1 cellular context compared by ENCODE assay signal in the genomic region with DNA sequence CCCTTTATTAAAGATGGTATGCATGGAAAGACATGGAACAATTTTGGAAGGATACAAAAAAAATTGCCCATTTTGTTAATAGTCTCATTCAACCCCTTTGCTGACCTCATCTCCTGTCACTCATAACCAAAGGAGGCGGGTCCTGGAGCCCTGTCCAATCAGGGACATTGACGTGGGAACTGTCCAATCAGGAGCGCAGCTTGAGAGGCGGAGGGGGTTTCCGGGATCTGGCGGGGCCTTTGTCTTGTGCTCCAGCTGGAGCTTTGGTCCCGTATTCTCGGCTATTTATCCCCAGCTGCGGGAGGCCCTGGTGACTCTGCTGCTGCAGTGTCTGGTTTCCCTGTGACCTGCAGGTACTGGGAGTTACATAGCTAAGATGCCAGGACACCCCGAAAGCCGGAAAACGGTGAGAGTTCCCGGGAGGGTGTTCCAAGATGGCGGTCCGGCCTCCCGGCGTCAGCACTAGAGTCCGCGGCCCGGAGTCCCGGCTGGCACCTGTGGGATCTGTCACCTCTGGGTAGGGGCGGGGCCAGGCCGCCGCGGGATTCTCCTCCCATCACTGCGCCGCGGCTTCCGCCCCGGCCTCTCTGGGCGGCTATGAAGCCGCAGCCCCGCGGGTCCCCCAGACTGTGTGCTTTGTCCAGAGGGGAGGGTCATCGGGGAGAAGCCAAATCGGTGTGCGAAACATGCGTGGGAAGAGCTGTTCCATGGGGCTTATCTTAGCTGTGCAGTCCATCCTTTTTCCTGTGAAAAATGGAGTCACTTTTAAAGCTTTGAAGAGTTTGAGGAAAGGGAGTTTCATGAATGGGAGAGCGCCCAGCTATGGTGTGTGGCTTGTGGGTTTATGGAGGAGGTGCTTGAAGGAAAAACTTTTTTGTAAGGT.
TF ChIP-seq lines count a peak whose summit lies in the region.

Gene ZNF678, plus strand, starts transcription at position 238 of the 883 bp plus-strand sequence. CDS start 87,436 bp downstream, outside the sequence.

TF ChIP-seq in K562, 482 proteins besides CTCF, POLR2A, EP300 and RAD21 (continued from another document and continues in another):
- TF ChIP-seq, protein P1, sequence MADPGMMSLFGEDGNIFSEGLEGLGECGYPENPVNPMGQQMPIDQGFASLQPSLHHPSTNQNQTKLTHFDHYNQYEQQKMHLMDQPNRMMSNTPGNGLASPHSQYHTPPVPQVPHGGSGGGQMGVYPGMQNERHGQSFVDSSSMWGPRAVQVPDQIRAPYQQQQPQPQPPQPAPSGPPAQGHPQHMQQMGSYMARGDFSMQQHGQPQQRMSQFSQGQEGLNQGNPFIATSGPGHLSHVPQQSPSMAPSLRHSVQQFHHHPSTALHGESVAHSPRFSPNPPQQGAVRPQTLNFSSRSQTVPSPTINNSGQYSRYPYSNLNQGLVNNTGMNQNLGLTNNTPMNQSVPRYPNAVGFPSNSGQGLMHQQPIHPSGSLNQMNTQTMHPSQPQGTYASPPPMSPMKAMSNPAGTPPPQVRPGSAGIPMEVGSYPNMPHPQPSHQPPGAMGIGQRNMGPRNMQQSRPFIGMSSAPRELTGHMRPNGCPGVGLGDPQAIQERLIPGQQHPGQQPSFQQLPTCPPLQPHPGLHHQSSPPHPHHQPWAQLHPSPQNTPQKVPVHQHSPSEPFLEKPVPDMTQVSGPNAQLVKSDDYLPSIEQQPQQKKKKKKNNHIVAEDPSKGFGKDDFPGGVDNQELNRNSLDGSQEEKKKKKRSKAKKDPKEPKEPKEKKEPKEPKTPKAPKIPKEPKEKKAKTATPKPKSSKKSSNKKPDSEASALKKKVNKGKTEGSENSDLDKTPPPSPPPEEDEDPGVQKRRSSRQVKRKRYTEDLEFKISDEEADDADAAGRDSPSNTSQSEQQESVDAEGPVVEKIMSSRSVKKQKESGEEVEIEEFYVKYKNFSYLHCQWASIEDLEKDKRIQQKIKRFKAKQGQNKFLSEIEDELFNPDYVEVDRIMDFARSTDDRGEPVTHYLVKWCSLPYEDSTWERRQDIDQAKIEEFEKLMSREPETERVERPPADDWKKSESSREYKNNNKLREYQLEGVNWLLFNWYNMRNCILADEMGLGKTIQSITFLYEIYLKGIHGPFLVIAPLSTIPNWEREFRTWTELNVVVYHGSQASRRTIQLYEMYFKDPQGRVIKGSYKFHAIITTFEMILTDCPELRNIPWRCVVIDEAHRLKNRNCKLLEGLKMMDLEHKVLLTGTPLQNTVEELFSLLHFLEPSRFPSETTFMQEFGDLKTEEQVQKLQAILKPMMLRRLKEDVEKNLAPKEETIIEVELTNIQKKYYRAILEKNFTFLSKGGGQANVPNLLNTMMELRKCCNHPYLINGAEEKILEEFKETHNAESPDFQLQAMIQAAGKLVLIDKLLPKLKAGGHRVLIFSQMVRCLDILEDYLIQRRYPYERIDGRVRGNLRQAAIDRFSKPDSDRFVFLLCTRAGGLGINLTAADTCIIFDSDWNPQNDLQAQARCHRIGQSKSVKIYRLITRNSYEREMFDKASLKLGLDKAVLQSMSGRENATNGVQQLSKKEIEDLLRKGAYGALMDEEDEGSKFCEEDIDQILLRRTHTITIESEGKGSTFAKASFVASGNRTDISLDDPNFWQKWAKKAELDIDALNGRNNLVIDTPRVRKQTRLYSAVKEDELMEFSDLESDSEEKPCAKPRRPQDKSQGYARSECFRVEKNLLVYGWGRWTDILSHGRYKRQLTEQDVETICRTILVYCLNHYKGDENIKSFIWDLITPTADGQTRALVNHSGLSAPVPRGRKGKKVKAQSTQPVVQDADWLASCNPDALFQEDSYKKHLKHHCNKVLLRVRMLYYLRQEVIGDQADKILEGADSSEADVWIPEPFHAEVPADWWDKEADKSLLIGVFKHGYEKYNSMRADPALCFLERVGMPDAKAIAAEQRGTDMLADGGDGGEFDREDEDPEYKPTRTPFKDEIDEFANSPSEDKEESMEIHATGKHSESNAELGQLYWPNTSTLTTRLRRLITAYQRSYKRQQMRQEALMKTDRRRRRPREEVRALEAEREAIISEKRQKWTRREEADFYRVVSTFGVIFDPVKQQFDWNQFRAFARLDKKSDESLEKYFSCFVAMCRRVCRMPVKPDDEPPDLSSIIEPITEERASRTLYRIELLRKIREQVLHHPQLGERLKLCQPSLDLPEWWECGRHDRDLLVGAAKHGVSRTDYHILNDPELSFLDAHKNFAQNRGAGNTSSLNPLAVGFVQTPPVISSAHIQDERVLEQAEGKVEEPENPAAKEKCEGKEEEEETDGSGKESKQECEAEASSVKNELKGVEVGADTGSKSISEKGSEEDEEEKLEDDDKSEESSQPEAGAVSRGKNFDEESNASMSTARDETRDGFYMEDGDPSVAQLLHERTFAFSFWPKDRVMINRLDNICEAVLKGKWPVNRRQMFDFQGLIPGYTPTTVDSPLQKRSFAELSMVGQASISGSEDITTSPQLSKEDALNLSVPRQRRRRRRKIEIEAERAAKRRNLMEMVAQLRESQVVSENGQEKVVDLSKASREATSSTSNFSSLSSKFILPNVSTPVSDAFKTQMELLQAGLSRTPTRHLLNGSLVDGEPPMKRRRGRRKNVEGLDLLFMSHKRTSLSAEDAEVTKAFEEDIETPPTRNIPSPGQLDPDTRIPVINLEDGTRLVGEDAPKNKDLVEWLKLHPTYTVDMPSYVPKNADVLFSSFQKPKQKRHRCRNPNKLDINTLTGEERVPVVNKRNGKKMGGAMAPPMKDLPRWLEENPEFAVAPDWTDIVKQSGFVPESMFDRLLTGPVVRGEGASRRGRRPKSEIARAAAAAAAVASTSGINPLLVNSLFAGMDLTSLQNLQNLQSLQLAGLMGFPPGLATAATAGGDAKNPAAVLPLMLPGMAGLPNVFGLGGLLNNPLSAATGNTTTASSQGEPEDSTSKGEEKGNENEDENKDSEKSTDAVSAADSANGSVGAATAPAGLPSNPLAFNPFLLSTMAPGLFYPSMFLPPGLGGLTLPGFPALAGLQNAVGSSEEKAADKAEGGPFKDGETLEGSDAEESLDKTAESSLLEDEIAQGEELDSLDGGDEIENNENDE (IDR thresholded peaks at IDR 0.05; ENCODE audit: low read depth, low read length), result no peak
- no peak for TF ChIP-seq ZNF354B (CRISPR knock-in tag; IDR thresholded peaks at IDR 0.05)
- peak; percentile 68; the same call in 1 of the 2 replicates for TF ChIP-seq GATA2 (CRISPR knock-in tag; IDR thresholded peaks at IDR 0.05)
- no peak for TF ChIP-seq GTF2F1 (IDR thresholded peaks at IDR 0.05; ENCODE audit: low read depth, low read length)
- no peak for TF ChIP-seq MCM3 (IDR thresholded peaks at IDR 0.05)
- TF ChIP-seq PML (IDR thresholded peaks at IDR 0.05; ENCODE audit: low read length), result peak; percentile 54
- no peak for TF ChIP-seq THAP7 (CRISPR knock-in tag; IDR thresholded peaks at IDR 0.05)
- TF ChIP-seq MXD1 (CRISPR knock-in tag; IDR thresholded peaks at IDR 0.05; ENCODE audit: borderline replicate concordance, poor library complexity, severe bottlenecking), result no peak
- TF ChIP-seq, protein P2, sequence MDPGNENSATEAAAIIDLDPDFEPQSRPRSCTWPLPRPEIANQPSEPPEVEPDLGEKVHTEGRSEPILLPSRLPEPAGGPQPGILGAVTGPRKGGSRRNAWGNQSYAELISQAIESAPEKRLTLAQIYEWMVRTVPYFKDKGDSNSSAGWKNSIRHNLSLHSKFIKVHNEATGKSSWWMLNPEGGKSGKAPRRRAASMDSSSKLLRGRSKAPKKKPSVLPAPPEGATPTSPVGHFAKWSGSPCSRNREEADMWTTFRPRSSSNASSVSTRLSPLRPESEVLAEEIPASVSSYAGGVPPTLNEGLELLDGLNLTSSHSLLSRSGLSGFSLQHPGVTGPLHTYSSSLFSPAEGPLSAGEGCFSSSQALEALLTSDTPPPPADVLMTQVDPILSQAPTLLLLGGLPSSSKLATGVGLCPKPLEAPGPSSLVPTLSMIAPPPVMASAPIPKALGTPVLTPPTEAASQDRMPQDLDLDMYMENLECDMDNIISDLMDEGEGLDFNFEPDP (CRISPR knock-in tag; IDR thresholded peaks at IDR 0.05), result no peak
- TF ChIP-seq SAFB2 (IDR thresholded peaks at IDR 0.05; ENCODE audit: borderline replicate concordance, low read depth, low read length, severe bottlenecking), result no peak
- TF ChIP-seq CBFB (CRISPR knock-in tag; IDR thresholded peaks at IDR 0.05), result no peak
- TF ChIP-seq SMARCE1 (IDR thresholded peaks at IDR 0.05), result peak; percentile 81
- TF ChIP-seq MTA1 (IDR thresholded peaks at IDR 0.05; ENCODE audit: borderline replicate concordance), result no peak
- TF ChIP-seq, protein P3, sequence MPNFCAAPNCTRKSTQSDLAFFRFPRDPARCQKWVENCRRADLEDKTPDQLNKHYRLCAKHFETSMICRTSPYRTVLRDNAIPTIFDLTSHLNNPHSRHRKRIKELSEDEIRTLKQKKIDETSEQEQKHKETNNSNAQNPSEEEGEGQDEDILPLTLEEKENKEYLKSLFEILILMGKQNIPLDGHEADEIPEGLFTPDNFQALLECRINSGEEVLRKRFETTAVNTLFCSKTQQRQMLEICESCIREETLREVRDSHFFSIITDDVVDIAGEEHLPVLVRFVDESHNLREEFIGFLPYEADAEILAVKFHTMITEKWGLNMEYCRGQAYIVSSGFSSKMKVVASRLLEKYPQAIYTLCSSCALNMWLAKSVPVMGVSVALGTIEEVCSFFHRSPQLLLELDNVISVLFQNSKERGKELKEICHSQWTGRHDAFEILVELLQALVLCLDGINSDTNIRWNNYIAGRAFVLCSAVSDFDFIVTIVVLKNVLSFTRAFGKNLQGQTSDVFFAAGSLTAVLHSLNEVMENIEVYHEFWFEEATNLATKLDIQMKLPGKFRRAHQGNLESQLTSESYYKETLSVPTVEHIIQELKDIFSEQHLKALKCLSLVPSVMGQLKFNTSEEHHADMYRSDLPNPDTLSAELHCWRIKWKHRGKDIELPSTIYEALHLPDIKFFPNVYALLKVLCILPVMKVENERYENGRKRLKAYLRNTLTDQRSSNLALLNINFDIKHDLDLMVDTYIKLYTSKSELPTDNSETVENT (CRISPR knock-in tag; IDR thresholded peaks at IDR 0.05), result no peak
- peak; percentile 89 for TF ChIP-seq CXXC5 (CRISPR knock-in tag; IDR thresholded peaks at IDR 0.05)
- TF ChIP-seq ZNF699 (CRISPR knock-in tag; IDR thresholded peaks at IDR 0.05; ENCODE audit: insufficient replicate concordance), result no peak
- no peak for TF ChIP-seq ZNF280B (CRISPR knock-in tag; IDR thresholded peaks at IDR 0.05)
- TF ChIP-seq NR4A1 (CRISPR knock-in tag; IDR thresholded peaks at IDR 0.05), result no peak
- no peak for TF ChIP-seq NR4A1 (tag; IDR thresholded peaks at IDR 0.05)
- no peak for TF ChIP-seq NCOA2 (IDR thresholded peaks at IDR 0.05; ENCODE audit: partially characterized antibody in 2 of 2)
- TF ChIP-seq ZNF232 (CRISPR knock-in tag; IDR thresholded peaks at IDR 0.05), result no peak
- no peak for TF ChIP-seq HOXB6 (CRISPR knock-in tag; IDR thresholded peaks at IDR 0.05; ENCODE audit: borderline replicate concordance)
- no peak for TF ChIP-seq GTF2B (IDR thresholded peaks at IDR 0.05; ENCODE audit: extremely low read depth, insufficient read length)
- peak; percentile 82 for TF ChIP-seq SP2 (IDR thresholded peaks at IDR 0.05; ENCODE audit: extremely low read depth, low read depth, low read length, poor library complexity, severe bottlenecking)
- TF ChIP-seq, protein P4, sequence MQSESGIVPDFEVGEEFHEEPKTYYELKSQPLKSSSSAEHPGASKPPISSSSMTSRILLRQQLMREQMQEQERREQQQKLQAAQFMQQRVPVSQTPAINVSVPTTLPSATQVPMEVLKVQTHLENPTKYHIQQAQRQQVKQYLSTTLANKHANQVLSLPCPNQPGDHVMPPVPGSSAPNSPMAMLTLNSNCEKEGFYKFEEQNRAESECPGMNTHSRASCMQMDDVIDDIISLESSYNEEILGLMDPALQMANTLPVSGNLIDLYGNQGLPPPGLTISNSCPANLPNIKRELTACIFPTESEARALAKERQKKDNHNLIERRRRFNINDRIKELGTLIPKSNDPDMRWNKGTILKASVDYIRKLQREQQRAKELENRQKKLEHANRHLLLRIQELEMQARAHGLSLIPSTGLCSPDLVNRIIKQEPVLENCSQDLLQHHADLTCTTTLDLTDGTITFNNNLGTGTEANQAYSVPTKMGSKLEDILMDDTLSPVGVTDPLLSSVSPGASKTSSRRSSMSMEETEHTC (IDR thresholded peaks at IDR 0.05), result no peak
